Comparison of ENCODE assay signal across 15 cellular contexts in genomic region chr21:31932470-31932764, GRCh38. TPM values are rescaled to one million over a fixed set of nuclear protein-coding genes. Genes with fewer than 3 reads are reported as not detected.
DNase-seq lines count a peak whose midpoint lies in the region; ATAC-seq and TF ChIP-seq lines count a peak whose summit lies in the region.
"Had no signal": no experiment of that assay in that cellular context is flagged by ENCODE, and none has a peak within 500 bp of the region (broad histone marks: within the 10 kb centered on the region; RNA-seq: fewer than 3 reads in every experiment).

No MANE protein-coding gene starts in this region.

- POLR2A ChIA-PET in WTC11 (lab: Charles Lee) = interaction anchor here (0.7 kb wide), 1 partner anchor 199 kb away, joined by 6 read pairs; no protein-coding TSS in a partner anchor

- no CpG with 5 or more reads among the region's 1 CpG for WGBS in H9 (ENCODE audit: extremely low coverage, insufficient read length, low lambda C conversion rate)

- H3K79me2 ChIP-seq in H9 (ENCODE audit: insufficient read depth, low read length) = no peaks in the 10 kb centered on the region
- no peaks in the 10 kb centered on the region for H3K79me2 ChIP-seq in neural progenitor cell (ENCODE audit: low read depth)

- no peak overlapping the region for H3K4me3 Mint-ChIP-seq in H9
- H3K4me3 Mint-ChIP-seq in WTC11 = no peak overlapping the region
- no peak overlapping the region for H3K4me3 Mint-ChIP-seq in neural progenitor cell
- no peak overlapping the region for H3K4me3 Mint-ChIP-seq in activated naive CD4-positive, alpha-beta T cell treated with anti-CD3 and anti-CD28 coated beads, Interleukin-2, amount 10 ng/mL, durations not matched to agents 7 days and 5 days
- H3K4me3 Mint-ChIP-seq: B cell; CD4-positive, alpha-beta T cell had no signal

- no peaks in the 10 kb centered on the region for H3K79me1 ChIP-seq in H9 (ENCODE audit: insufficient read depth, low read depth, low read length, poor library complexity, severe bottlenecking)

- no peak overlapping the region for H4K5ac ChIP-seq in H9 (ENCODE audit: insufficient read length, low read depth, low read length)

- DNase-seq in H9 = no peak
- DNase-seq in WTC11 (ENCODE audit: low spot score) = no peak
- peak; percentile 50 for DNase-seq in left kidney (ENCODE audit: low read depth, low spot score)
- no peak for DNase-seq in neural progenitor cell (ENCODE audit: low spot score)
- no peak for DNase-seq in activated naive CD4-positive, alpha-beta T cell treated with anti-CD3 and anti-CD28 coated beads, Interleukin-2, amount 10 ng/mL, durations not matched to agents 7 days and 5 days
- DNase-seq in NCI-H1417 (lab: John Stamatoyannopoulos, UW) = no peak
- DNase-seq in brain microvascular endothelial cell = no peak
- DNase-seq: ACHN; C1 segment of cervical spinal cord; CD4-positive, alpha-beta T cell; DMS79; GOT3; HCEC 1CT had no signal

- H2BK15ac ChIP-seq in H9 (ENCODE audit: low read depth, low read length) = no peak overlapping the region

- H2AK5ac ChIP-seq in H9 (ENCODE audit: insufficient read length, low read length) = no peak overlapping the region

- CTCF ChIA-PET in WTC11 (lab: Charles Lee) = interaction anchor here (0.7 to 2.6 kb wide), 5 partner anchors 10 to 147 kb away, joined by 3 to 8 read pairs (median 5); no protein-coding TSS in a partner anchor
- CTCF ChIA-PET in activated naive CD4-positive, alpha-beta T cell treated with anti-CD3 and anti-CD28 coated beads, Interleukin-2, amount 10 ng/mL, durations not matched to agents 7 days and 5 days (lab: Charles Lee) = no interaction called here

- H3K27me3 Mint-ChIP-seq in H9 (ENCODE audit: low read depth) = no peaks in the 10 kb centered on the region; the same call in 1 of the 2 replicates
- H3K27me3 Mint-ChIP-seq in WTC11 (ENCODE audit: low read depth) = no peaks in the 10 kb centered on the region
- H3K27me3 Mint-ChIP-seq in neural progenitor cell (ENCODE audit: insufficient read depth, low read depth) = peaks cover 6% of the 10 kb centered on the region
- H3K27me3 Mint-ChIP-seq in activated naive CD4-positive, alpha-beta T cell treated with anti-CD3 and anti-CD28 coated beads, Interleukin-2, amount 10 ng/mL, durations not matched to agents 7 days and 5 days = no peaks in the 10 kb centered on the region

- H3K9ac ChIP-seq in H9 (ENCODE audit: extremely low read depth, insufficient read length, low read length) = no peak overlapping the region
- H3K9ac ChIP-seq in neural progenitor cell = no peak overlapping the region

- peaks cover 18% of the 10 kb centered on the region for H3F3A ChIP-seq in neural progenitor cell (ENCODE audit: low read depth)

- no peak overlapping the region for H4K91ac ChIP-seq in H9 (ENCODE audit: insufficient read length, low read depth, low read length)

- H2BK120ac ChIP-seq in H9 (ENCODE audit: low read depth, low read length, poor library complexity, severe bottlenecking) = no peak overlapping the region

- H3K56ac ChIP-seq in H9 (ENCODE audit: insufficient read length, low read depth, low read length) = no peak overlapping the region

- no peak overlapping the region for H3K14ac ChIP-seq in H9 (ENCODE audit: insufficient read depth, low read length)

- H2BK20ac ChIP-seq in H9 (ENCODE audit: low read depth, low read length, poor library complexity, severe bottlenecking) = no peak overlapping the region

- H3K9me3 Mint-ChIP-seq in H9 (no peaks in the 10 kb centered on the region), WTC11 (no peaks in the 10 kb centered on the region), neural progenitor cell (no peaks in the 10 kb centered on the region)
- H3K9me3 Mint-ChIP-seq in activated naive CD4-positive, alpha-beta T cell treated with anti-CD3 and anti-CD28 coated beads, Interleukin-2, amount 10 ng/mL, durations not matched to agents 7 days and 5 days = no peaks in the 10 kb centered on the region
- H3K9me3 Mint-ChIP-seq: CD4-positive, alpha-beta T cell had no signal

- no peak overlapping the region for H2BK5ac ChIP-seq in H9 (ENCODE audit: insufficient read length, low read length)

- H3K4me2 ChIP-seq in H9 (ENCODE audit: insufficient read depth, insufficient read length, low read length) (no peak overlapping the region), neural progenitor cell (no peak overlapping the region)

- TF ChIP-seq CTCF in H9 (conservative IDR thresholded peaks at IDR 0.05) (no peak), WTC11 (IDR thresholded peaks at IDR 0.05) (no peak), neural progenitor cell (IDR thresholded peaks at IDR 0.05) (no peak), brain microvascular endothelial cell (IDR thresholded peaks at IDR 0.05; ENCODE audit: low read depth, low read length, missing control alignments) (no peak)

- H3K23ac ChIP-seq in H9 (ENCODE audit: insufficient read length, low read depth, low read length) = no peak overlapping the region

- H4K8ac ChIP-seq in H9 (replicated peaks; ENCODE audit: insufficient read length, low read depth, low read length) = no peak overlapping the region

- H2AFZ ChIP-seq in H9 (ENCODE audit: low read length) (no peak overlapping the region), neural progenitor cell (replicated peaks) (no peak overlapping the region)

- in situ Hi-C loops in brain microvascular endothelial cell (cut with HindIII; ENCODE audit: low pct_ligation_motif_present, low sequenced_read_pairs) = no loop called here

- H3K18ac ChIP-seq in H9 (ENCODE audit: insufficient read length, low read depth, low read length) = no peak overlapping the region

- H3K4me1 ChIP-seq in H9 (ENCODE audit: insufficient read depth, low read length) (no peaks in the 10 kb centered on the region), neural progenitor cell (peaks cover 46% of the 10 kb centered on the region)

- no peaks in the 10 kb centered on the region for H3K23me2 ChIP-seq in H9 (ENCODE audit: insufficient read length, low read depth, low read length, poor library complexity, severe bottlenecking)

- H3K27ac Mint-ChIP-seq in H9 = peak overlapping the region in 2 of 3 experiments; percentile 57 to 84; a peak in 3 of 7 replicates
- H3K27ac Mint-ChIP-seq in WTC11 = no peak overlapping the region
- peak overlapping the region; percentile 13 for H3K27ac Mint-ChIP-seq in neural progenitor cell
- no peak overlapping the region for H3K27ac Mint-ChIP-seq in activated naive CD4-positive, alpha-beta T cell treated with anti-CD3 and anti-CD28 coated beads, Interleukin-2, amount 10 ng/mL, durations not matched to agents 7 days and 5 days
- H3K27ac Mint-ChIP-seq: B cell; CD4-positive, alpha-beta T cell had no signal

- H4K20me1 ChIP-seq in H9 (ENCODE audit: control insufficient read depth, insufficient read depth, insufficient read length) (peaks cover 3% of the 10 kb centered on the region), neural progenitor cell (ENCODE audit: low read depth) (peaks cover 13% of the 10 kb centered on the region)

- no peak overlapping the region for H3K4ac ChIP-seq in H9 (ENCODE audit: low read depth, low read length)

- no peak overlapping the region for H3T11ph ChIP-seq in H9 (ENCODE audit: low read length)

- peaks cover 12 to 27% of the 10 kb centered on the region in 2 experiments for H3K4me1 Mint-ChIP-seq in H9
- H3K4me1 Mint-ChIP-seq in WTC11 = peaks cover 10% of the 10 kb centered on the region
- H3K4me1 Mint-ChIP-seq in neural progenitor cell = peaks cover 74% of the 10 kb centered on the region
- no peaks in the 10 kb centered on the region for H3K4me1 Mint-ChIP-seq in activated naive CD4-positive, alpha-beta T cell treated with anti-CD3 and anti-CD28 coated beads, Interleukin-2, amount 10 ng/mL, durations not matched to agents 7 days and 5 days
- H3K4me1 Mint-ChIP-seq: B cell had no signal

- no peaks in the 10 kb centered on the region for H3K9me3 ChIP-seq in H9 (ENCODE audit: control insufficient read depth, low read depth, low read length)
- H3K9me3 ChIP-seq in neural progenitor cell (ENCODE audit: low read depth) = no peaks in the 10 kb centered on the region

- H3K27me3 ChIP-seq in H9 (ENCODE audit: insufficient read depth, low read length) = no peaks in the 10 kb centered on the region
- H3K27me3 ChIP-seq in neural progenitor cell = no peaks in the 10 kb centered on the region
- no peaks in the 10 kb centered on the region for H3K27me3 ChIP-seq in brain microvascular endothelial cell (replicated peaks)

- H2BK12ac ChIP-seq in H9 (ENCODE audit: insufficient read length, low read depth, low read length) = no peak overlapping the region

- H3K36me3 ChIP-seq in neural progenitor cell = no peaks in the 10 kb centered on the region
- H3K36me3 ChIP-seq in brain microvascular endothelial cell (replicated peaks) = no peaks in the 10 kb centered on the region

- H3K36me3 Mint-ChIP-seq in H9 (ENCODE audit: insufficient read depth in 1 of 3, low read depth in 3 of 3) = no peaks in the 10 kb centered on the region
- H3K36me3 Mint-ChIP-seq in WTC11 = no peaks in the 10 kb centered on the region
- peaks cover 13% of the 10 kb centered on the region for H3K36me3 Mint-ChIP-seq in neural progenitor cell
- no peaks in the 10 kb centered on the region for H3K36me3 Mint-ChIP-seq in activated naive CD4-positive, alpha-beta T cell treated with anti-CD3 and anti-CD28 coated beads, Interleukin-2, amount 10 ng/mL, durations not matched to agents 7 days and 5 days

- peak; percentile 37; the same call in 1 of the 2 replicates for ATAC-seq in WTC11

- H3K27ac ChIP-seq in H9 (ENCODE audit: insufficient read length, low read depth, low read length) (no peak overlapping the region), neural progenitor cell (no peak overlapping the region), brain microvascular endothelial cell (no peak overlapping the region)

- H3K4me3 ChIP-seq in neural progenitor cell (no peak overlapping the region), brain microvascular endothelial cell (ENCODE audit: low read depth, low read length) (no peak overlapping the region)

TF ChIP-seq in WTC11, 78 proteins besides CTCF, POLR2A, EP300 and RAD21 (continues in another document):
- TF ChIP-seq SMAD3 (CRISPR knock-in tag; IDR thresholded peaks at IDR 0.05; ENCODE audit: borderline replicate concordance) (no peak), ZNF423 (CRISPR knock-in tag; IDR thresholded peaks at IDR 0.05) (no peak), ZNF317 (CRISPR knock-in tag; IDR thresholded peaks at IDR 0.05; ENCODE audit: borderline replicate concordance, low read depth) (no peak)

RNA-seq across cellular contexts. Expression of gene HUNK, which starts 59.6 kb away (rescaled TPM):
- total RNA-seq in H9 (2021) = 5.7 and 5.8 TPM in 2 replicates
- total RNA-seq in WTC11 (2021) = 5.0 to 7.0 TPM (median 6.1 TPM) in 3 replicates
- 4.7 and 5.7 TPM in 2 replicates for total RNA-seq in neural progenitor cell (ENCODE audit: low replicate concordance)
- total RNA-seq: CD4-positive, alpha-beta T cell; HT-29 had no signal

Comparison
In these comparisons a context has a peak if more than half of its experiments do, and no peak if none do; other contexts are left out.
1. H3K27ac Mint-ChIP-seq: peak in H9 (2 of 3) and neural progenitor cell (single experiment); none in WTC11 (single experiment) and activated naive CD4-positive, alpha-beta T cell treated with anti-CD3 and anti-CD28 coated beads, Interleukin-2, amount 10 ng/mL, durations not matched to agents 7 days and 5 days (single experiment).